ENCODE assay signal across 24 cellular contexts in the genomic region with DNA sequence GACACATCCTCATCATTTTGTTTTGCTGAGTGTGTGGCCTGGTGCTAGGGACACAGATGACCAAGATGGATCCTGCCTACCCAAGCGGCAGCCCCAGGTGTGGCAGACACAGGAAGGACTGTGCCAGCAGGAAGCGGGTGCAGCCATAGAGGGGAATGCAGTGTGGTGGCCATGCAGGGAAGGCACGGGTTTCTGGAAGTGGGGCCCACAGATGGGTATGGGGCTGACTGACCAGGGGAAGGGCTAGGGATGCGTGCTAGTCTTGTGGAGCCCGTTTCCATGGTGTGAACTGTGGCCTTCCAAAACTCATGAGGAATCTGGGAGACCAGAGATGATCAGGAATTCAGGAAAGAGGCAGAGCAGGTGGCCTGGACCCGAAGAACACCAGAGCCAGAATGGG. TPM values are rescaled to one million over a fixed set of nuclear protein-coding genes. Genes with fewer than 3 reads are reported as not detected.
A peak's percentile ranks its signal among the peaks of the same experiment; 100 is the strongest.
DNase-seq lines count a peak whose midpoint lies in the region; ATAC-seq and TF ChIP-seq lines count a peak whose summit lies in the region.
"Had no signal": no experiment of that assay in that cellular context is flagged by ENCODE, and none has a peak within 500 bp of the region (broad histone marks: within the 10 kb centered on the region; RNA-seq: fewer than 3 reads in every experiment).

No MANE protein-coding gene starts in this region.

- no peaks in the 10 kb centered on the region for H3K79me2 ChIP-seq in trophoblast cell (ENCODE audit: control insufficient read depth, insufficient read depth, low read length, poor library complexity)

- no peak overlapping the region for H3K18ac ChIP-seq in trophoblast cell (ENCODE audit: low read length)

- no peak overlapping the region for H2BK12ac ChIP-seq in trophoblast cell (ENCODE audit: low read length)

- H2AFZ ChIP-seq in trophoblast cell (ENCODE audit: insufficient read depth, low read length, poor library complexity), result no peak overlapping the region

- H3K36me3 Mint-ChIP-seq in activated T-cell treated with anti-CD3 and anti-CD28 coated beads, Interleukin-2, amount 50 U/mL, for 24 hours (ENCODE audit: low read depth), result peaks cover 24% of the 10 kb centered on the region
- H3K36me3 Mint-ChIP-seq in Caco-2 (ENCODE audit: insufficient read depth, unreplicated experiment) (peaks cover 11% of the 10 kb centered on the region), nephron progenitor cell (ENCODE audit: low read depth) (peaks cover 40% of the 10 kb centered on the region)
- peaks cover 28% of the 10 kb centered on the region for H3K36me3 Mint-ChIP-seq in central memory CD8-positive, alpha-beta T cell (ENCODE audit: insufficient read depth)

- no peak overlapping the region for H3K14ac ChIP-seq in trophoblast cell (ENCODE audit: low read length)

- no peak overlapping the region for H2BK120ac ChIP-seq in trophoblast cell (ENCODE audit: insufficient read depth, low read length, poor library complexity)

- H2AK5ac ChIP-seq in trophoblast cell (ENCODE audit: low read length), result no peak overlapping the region

- intact Hi-C loops in Caco-2 (cut with micrococcal nuclease; ENCODE audit: unreplicated experiment), result no loop called here

- no peak overlapping the region for H3K27ac ChIP-seq in trophoblast cell (ENCODE audit: low read depth, low read length)
- H3K27ac ChIP-seq: brain microvascular endothelial cell, gastrocnemius medialis, left ventricle myocardium inferior, neutrophil had no signal

- no peaks in the 10 kb centered on the region for H3K27me3 Mint-ChIP-seq in activated T-cell treated with anti-CD3 and anti-CD28 coated beads, Interleukin-2, amount 50 U/mL, for 24 hours
- no peaks in the 10 kb centered on the region for H3K27me3 Mint-ChIP-seq in Caco-2 (ENCODE audit: insufficient read depth, unreplicated experiment)
- no peaks in the 10 kb centered on the region for H3K27me3 Mint-ChIP-seq in central memory CD8-positive, alpha-beta T cell
- H3K27me3 Mint-ChIP-seq in nephron progenitor cell (ENCODE audit: low read depth, poor library complexity), result no peaks in the 10 kb centered on the region

- no CpG with 5 or more reads among the region's 6 CpGs for WGBS in trophoblast cell (ENCODE audit: extremely low coverage, insufficient coverage, insufficient read length)

- H3K4me3 ChIP-seq in Caco-2 (ENCODE audit: low read depth, low read length) (no peak overlapping the region), trophoblast cell (ENCODE audit: low read depth, low read length) (no peak overlapping the region)
- H3K4me3 ChIP-seq: gastrocnemius medialis, HAP-1, left ventricle myocardium inferior, SJCRH30 had no signal

- H3K4me1 Mint-ChIP-seq in activated T-cell treated with anti-CD3 and anti-CD28 coated beads, Interleukin-2, amount 50 U/mL, for 24 hours (ENCODE audit: low read depth), result no peaks in the 10 kb centered on the region
- H3K4me1 Mint-ChIP-seq in Caco-2 (ENCODE audit: low read depth, unreplicated experiment) (peaks cover 12% of the 10 kb centered on the region), nephron progenitor cell (peaks cover 42% of the 10 kb centered on the region)
- H3K4me1 Mint-ChIP-seq in central memory CD8-positive, alpha-beta T cell, result peaks cover 6% of the 10 kb centered on the region

- POLR2A ChIA-PET in Caco-2 (lab: Charles Lee), result no interaction called here

- TF ChIP-seq CTCF in Caco-2 (IDR thresholded peaks at IDR 0.05; ENCODE audit: insufficient read depth in 1 of 2, low read depth in 1 of 2, low read length in 1 of 2, severe bottlenecking in 1 of 2, unreplicated experiment in 1 of 2) (no peak), nephron progenitor cell (IDR thresholded peaks at IDR 0.05) (no peak)

- no TSS peak for BruUV-seq in Caco-2 (replicated peaks; lab: Mats Ljungman, UMichigan)

- CTCF ChIA-PET in Caco-2 (lab: Charles Lee), result no interaction called here

- H4K12ac ChIP-seq in trophoblast cell (ENCODE audit: low read depth, low read length), result no peak overlapping the region

- H4K91ac ChIP-seq in trophoblast cell (ENCODE audit: low read depth, low read length), result no peak overlapping the region

- H4K8ac ChIP-seq in trophoblast cell (ENCODE audit: low read depth, low read length), result no peak overlapping the region

- H3K27me3 ChIP-seq in Caco-2 (replicated peaks; ENCODE audit: control insufficient read depth, insufficient read depth, low read length) (no peaks in the 10 kb centered on the region), trophoblast cell (ENCODE audit: insufficient read depth, low read length) (no peaks in the 10 kb centered on the region)
- H3K27me3 ChIP-seq: brain microvascular endothelial cell, gastrocnemius medialis, neutrophil, SJCRH30 had no signal

- DNase-seq in activated T-cell treated with anti-CD3 and anti-CD28 coated beads, Interleukin-2, amount 50 U/mL, for 24 hours, result no peak
- no peak for DNase-seq in activated T-cell treated with anti-CD3 and anti-CD28 coated beads, Interleukin-2, amount 50 U/mL, for 48 hours
- no peak for DNase-seq in Caco-2
- DNase-seq in central memory CD8-positive, alpha-beta T cell (ENCODE audit: low spot score in 2 of 2), result no peak
- DNase-seq in nephron progenitor cell, result no peak
- no peak for DNase-seq in trophoblast cell
- DNase-seq: activated CD4-positive, CD25-positive, alpha-beta regulatory T cell treated with anti-CD3 and anti-CD28 coated beads, Interleukin-2, amount 50 U/mL, for 72 hours; activated CD8-positive, alpha-beta memory T cell treated with anti-CD3 and anti-CD28 coated beads for 24 hours; activated T-cell treated with anti-CD3 and anti-CD28 coated beads, Interleukin-2, amount 50 U/mL, for 1 hour; AML-193; brain microvascular endothelial cell; COR-L47; gastrocnemius medialis; hippocampal formation; Kasumi-1; left ventricle myocardium inferior; NCI-H1694 treated with DMSO at 0.1 percent for 48 hours; NCI-H2171 treated with DMSO at 0.1 percent for 48 hours; NCI-H526; SJCRH30 had no signal

- no peaks in the 10 kb centered on the region for H3K9me3 Mint-ChIP-seq in activated T-cell treated with anti-CD3 and anti-CD28 coated beads, Interleukin-2, amount 50 U/mL, for 24 hours
- H3K9me3 Mint-ChIP-seq in Caco-2 (ENCODE audit: unreplicated experiment) (no peaks in the 10 kb centered on the region), nephron progenitor cell (no peaks in the 10 kb centered on the region)
- no peaks in the 10 kb centered on the region for H3K9me3 Mint-ChIP-seq in central memory CD8-positive, alpha-beta T cell

- H3K36me3 ChIP-seq in Caco-2 (ENCODE audit: control insufficient read depth, insufficient read depth, low read length), result no peaks in the 10 kb centered on the region
- H3K36me3 ChIP-seq in trophoblast cell (ENCODE audit: control insufficient read depth in 1 of 2, insufficient read depth in 2 of 2, low read length in 2 of 2), result peaks cover 5 to 7% of the 10 kb centered on the region in 2 experiments
- H3K36me3 ChIP-seq: HAP-1 had no signal

- H3K9me3 ChIP-seq in Caco-2, result no peaks in the 10 kb centered on the region
- no peaks in the 10 kb centered on the region for H3K9me3 ChIP-seq in trophoblast cell (ENCODE audit: insufficient read depth, low read depth, low read length)
- H3K9me3 ChIP-seq: gastrocnemius medialis, HAP-1, left ventricle myocardium inferior, neutrophil, SJCRH30 had no signal

- no peak overlapping the region for H2BK5ac ChIP-seq in trophoblast cell (ENCODE audit: low read depth, low read length, poor library complexity)

- H3K27ac Mint-ChIP-seq in activated T-cell treated with anti-CD3 and anti-CD28 coated beads, Interleukin-2, amount 50 U/mL, for 24 hours, result peak overlapping the region; percentile 73
- H3K27ac Mint-ChIP-seq in Caco-2 (ENCODE audit: unreplicated experiment) (peak overlapping the region; percentile 30), nephron progenitor cell (peak overlapping the region; percentile 82)
- peak overlapping the region; percentile 93 for H3K27ac Mint-ChIP-seq in central memory CD8-positive, alpha-beta T cell (ENCODE audit: low read depth)

- H3K4me3 Mint-ChIP-seq in activated T-cell treated with anti-CD3 and anti-CD28 coated beads, Interleukin-2, amount 50 U/mL, for 24 hours, result no peak overlapping the region
- H3K4me3 Mint-ChIP-seq in Caco-2 (ENCODE audit: unreplicated experiment), result no peak overlapping the region
- no peak overlapping the region for H3K4me3 Mint-ChIP-seq in central memory CD8-positive, alpha-beta T cell
- H3K4me3 Mint-ChIP-seq in nephron progenitor cell, result no peak overlapping the region

- H3K4ac ChIP-seq in trophoblast cell (ENCODE audit: low read depth, low read length), result no peak overlapping the region

- H3K79me1 ChIP-seq in trophoblast cell (ENCODE audit: low read length), result no peaks in the 10 kb centered on the region

- H3K9ac ChIP-seq in trophoblast cell (ENCODE audit: low read length), result no peak overlapping the region

- H3K4me1 ChIP-seq in Caco-2 (peaks cover 20% of the 10 kb centered on the region), trophoblast cell (ENCODE audit: control insufficient read depth in 1 of 2, insufficient read depth in 2 of 2, low read length in 2 of 2) (no peaks in the 10 kb centered on the region)
- H3K4me1 ChIP-seq: HAP-1 had no signal

- no peak overlapping the region for H3K4me2 ChIP-seq in trophoblast cell (ENCODE audit: low read length)

- no peak overlapping the region for H3K23ac ChIP-seq in trophoblast cell (ENCODE audit: low read length)

- no peak for ATAC-seq in central memory CD8-positive, alpha-beta T cell (replicated peaks; ENCODE audit: extremely low read depth, poor library complexity, severe bottlenecking)
- ATAC-seq in GM21717 (IDR thresholded peaks at IDR 0.05; ENCODE audit: unreplicated experiment) (no peak), HG02588 (IDR thresholded peaks at IDR 0.05; ENCODE audit: unreplicated experiment) (no peak)
- ATAC-seq: gastrocnemius medialis had no signal

RNA-seq across cellular contexts. Expression of gene YPEL1, which starts 33.5 kb away (rescaled TPM):
- total RNA-seq in Caco-2 (2022), result 1.2 and 1.3 TPM in 2 replicates
- polyA plus RNA-seq in trophoblast cell (2013), result 1.7 and 2.4 TPM in 2 replicates

RNA-seq across cellular contexts. Expression of gene PPIL2, which starts 36.3 kb away (rescaled TPM):
- 53.2 and 55.0 TPM in 2 replicates for total RNA-seq in Caco-2 (2022)
- 31.0 and 32.4 TPM in 2 replicates for polyA plus RNA-seq in trophoblast cell (2013)

RNA-seq across cellular contexts. Expression of gene SDF2L1, which starts 60.0 kb away (rescaled TPM):
- total RNA-seq in Caco-2 (2022), result 48.5 and 49.6 TPM in 2 replicates
- polyA plus RNA-seq in trophoblast cell (2013), result 59.2 and 63.2 TPM in 2 replicates

Comparison
In these comparisons a context has a peak if more than half of its experiments do, and no peak if none do; other contexts are left out.
1. H3K27ac Mint-ChIP-seq: peak in every context shown above with its lines; median percentile 93 in central memory CD8-positive, alpha-beta T cell; 82 in nephron progenitor cell; 73 in activated T-cell treated with anti-CD3 and anti-CD28 coated beads, Interleukin-2, amount 50 U/mL, for 24 hours; 30 in Caco-2.